In the genomic region with DNA sequence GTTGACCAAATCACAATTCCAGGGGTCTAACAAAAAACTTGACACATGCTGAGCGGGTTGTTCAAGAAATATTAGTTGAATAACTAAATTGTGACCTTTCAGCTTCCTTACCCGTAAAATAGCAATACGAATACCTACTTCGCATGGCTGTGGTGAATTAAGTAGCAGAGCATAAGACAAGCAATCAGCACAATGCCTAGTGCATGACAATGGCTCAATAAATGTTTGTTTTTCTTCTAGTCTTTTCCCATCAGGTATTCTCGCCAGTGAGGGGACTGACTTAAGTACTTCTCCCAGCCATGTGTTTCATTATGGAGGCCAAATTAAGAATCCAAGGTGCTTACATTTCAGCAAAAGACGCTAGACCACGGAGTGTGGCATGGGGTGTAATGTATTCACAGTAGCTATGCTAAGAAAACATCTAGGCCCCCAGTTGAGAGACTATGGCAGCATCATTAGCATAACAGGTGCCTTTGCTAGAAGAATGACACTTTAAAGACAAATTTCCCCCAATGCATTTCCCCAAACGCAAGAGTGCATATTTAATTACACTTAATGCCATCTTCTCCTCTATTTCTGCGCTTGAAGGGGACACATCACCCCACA, we compare ENCODE assay signal across 16 cellular contexts.
"Had no signal": no experiment of that assay in that cellular context is flagged by ENCODE, and none has a peak within 500 bp of the region (broad histone marks: within the 10 kb centered on the region; RNA-seq: fewer than 3 reads in every experiment).

No MANE protein-coding gene starts in this region.

- ATAC-seq: activated CD4-positive, alpha-beta T cell treated with anti-CD3 and anti-CD28 coated beads for 36 hours; activated naive CD4-positive, alpha-beta T cell treated with anti-CD3 and anti-CD28 coated beads, Interleukin-2, amount 50 U/mL, for 72 hours; esophagus mucosa; gastrocnemius medialis; naive thymus-derived CD8-positive, alpha-beta T cell; stimulated activated naive CD8-positive, alpha-beta T cell treated with anti-CD3 and anti-CD28 coated beads, Interleukin-15, amount 100 ng/mL, for 72 hours had no signal

- H3K9me3 ChIP-seq: gastrocnemius medialis, prostate gland, right atrium auricular region had no signal

- H3K36me3 ChIP-seq: gastrocnemius medialis, prostate gland, right atrium auricular region had no signal

- H3K27ac ChIP-seq: gastrocnemius medialis, prostate gland had no signal

- H3K4me1 ChIP-seq: gastrocnemius medialis, prostate gland, right atrium auricular region had no signal

- H3K9me3 Mint-ChIP-seq: type B pancreatic cell had no signal

- H3K4me3 Mint-ChIP-seq: activated CD4-positive, alpha-beta T cell treated with anti-CD3 and anti-CD28 coated beads for 36 hours; immature natural killer cell; naive thymus-derived CD8-positive, alpha-beta T cell; stimulated activated naive CD8-positive, alpha-beta T cell treated with anti-CD3 and anti-CD28 coated beads, Interleukin-15, amount 100 ng/mL, for 72 hours; type B pancreatic cell had no signal

- H3K4me1 Mint-ChIP-seq: activated CD4-positive, alpha-beta T cell treated with anti-CD3 and anti-CD28 coated beads for 36 hours; immature natural killer cell; naive thymus-derived CD8-positive, alpha-beta T cell; stimulated activated naive CD8-positive, alpha-beta T cell treated with anti-CD3 and anti-CD28 coated beads, Interleukin-15, amount 100 ng/mL, for 72 hours had no signal

- H3K27ac Mint-ChIP-seq: activated CD4-positive, alpha-beta T cell treated with anti-CD3 and anti-CD28 coated beads for 36 hours; activated naive CD4-positive, alpha-beta T cell treated with anti-CD3 and anti-CD28 coated beads, Interleukin-2, amount 50 U/mL, for 72 hours; immature natural killer cell; naive thymus-derived CD8-positive, alpha-beta T cell; stimulated activated naive CD8-positive, alpha-beta T cell treated with anti-CD3 and anti-CD28 coated beads, Interleukin-15, amount 100 ng/mL, for 72 hours; type B pancreatic cell had no signal

- H3K27me3 Mint-ChIP-seq: activated CD4-positive, alpha-beta T cell treated with anti-CD3 and anti-CD28 coated beads for 36 hours; naive thymus-derived CD8-positive, alpha-beta T cell; stimulated activated naive CD8-positive, alpha-beta T cell treated with anti-CD3 and anti-CD28 coated beads, Interleukin-15, amount 100 ng/mL, for 72 hours; type B pancreatic cell had no signal

- DNase-seq: activated CD4-positive, alpha-beta T cell treated with anti-CD3 and anti-CD28 coated beads for 36 hours; activated CD4-positive, alpha-beta T cell treated with anti-CD3 and anti-CD28 coated beads, Interleukin-2, amount 50 U/mL, for 48 hours; activated gamma-delta T cell; cerebellar nuclear complex; cortex of kidney; gastrocnemius medialis; head of caudate nucleus; immature natural killer cell; mesendoderm; naive thymus-derived CD8-positive, alpha-beta T cell; stimulated activated naive CD8-positive, alpha-beta T cell treated with anti-CD3 and anti-CD28 coated beads, Interleukin-15, amount 100 ng/mL, for 72 hours had no signal

- H3K27me3 ChIP-seq: gastrocnemius medialis, right atrium auricular region had no signal

- H3K4me3 ChIP-seq: gastrocnemius medialis, prostate gland, right atrium auricular region had no signal

- H3K36me3 Mint-ChIP-seq: immature natural killer cell; naive thymus-derived CD8-positive, alpha-beta T cell; type B pancreatic cell had no signal
